In genomic region chr11:46335858-46336600, GRCh38 we compare ENCODE assay signal across 15 cellular contexts. TPM values are rescaled to one million over a fixed set of nuclear protein-coding genes. Genes with fewer than 3 reads are reported as not detected.
DNase-seq lines count a peak whose midpoint lies in the region; ATAC-seq and TF ChIP-seq lines count a peak whose summit lies in the region.
"Had no signal": no experiment of that assay in that cellular context is flagged by ENCODE, and none has a peak within 500 bp of the region (broad histone marks: within the 10 kb centered on the region; RNA-seq: fewer than 3 reads in every experiment).

No MANE protein-coding gene starts in this region.

- peak overlapping the region; percentile 79 for H3K27ac ChIP-seq in PC-9
- no peak overlapping the region for H3K27ac ChIP-seq in foreskin keratinocyte
- H3K27ac ChIP-seq in SK-N-SH (ENCODE audit: low read depth in 2 of 2, low read length in 1 of 2) = no peak overlapping the region
- H3K27ac ChIP-seq: cardiac muscle cell, esophagus squamous epithelium, spleen, transverse colon had no signal

- H4K20me1 ChIP-seq in PC-9 (ENCODE audit: insufficient read depth) (no peaks in the 10 kb centered on the region), SK-N-SH (ENCODE audit: insufficient read depth) (no peaks in the 10 kb centered on the region)

- intact Hi-C loops in PC-9 (cut with micrococcal nuclease; ENCODE audit: unreplicated experiment) (no loop called here), posterior cingulate gyrus (cut with DNase I) (no loop called here)

- H3K36me3 ChIP-seq in PC-9 (ENCODE audit: low read depth) (no peaks in the 10 kb centered on the region), SK-N-SH (replicated peaks in 1 of 2; ENCODE audit: control insufficient read depth in 1 of 2, insufficient read depth in 2 of 2, low read length in 1 of 2) (no peaks in the 10 kb centered on the region)
- H3K36me3 ChIP-seq: cardiac muscle cell, esophagus squamous epithelium, spleen, transverse colon had no signal

- TF ChIP-seq RAD21 in SK-N-SH (IDR thresholded peaks at IDR 0.05; ENCODE audit: low read length) = no peak

- H3F3A ChIP-seq in PC-9 (ENCODE audit: insufficient read depth, low read depth) (peaks cover 55% of the 10 kb centered on the region), SK-N-SH (replicated peaks; ENCODE audit: insufficient read depth) (no peaks in the 10 kb centered on the region)

- ATAC-seq in foreskin keratinocyte = peak; percentile 12

- peak overlapping the region; percentile 66 for H3K27ac Mint-ChIP-seq in activated T-cell treated with anti-CD3 and anti-CD28 coated beads, Interleukin-2, amount 50 U/mL, for 24 hours

- H3K4me3 Mint-ChIP-seq in activated T-cell treated with anti-CD3 and anti-CD28 coated beads, Interleukin-2, amount 50 U/mL, for 24 hours = no peak overlapping the region

- H3K27me3 Mint-ChIP-seq in activated T-cell treated with anti-CD3 and anti-CD28 coated beads, Interleukin-2, amount 50 U/mL, for 24 hours = no peaks in the 10 kb centered on the region

- H3K9me3 Mint-ChIP-seq in activated T-cell treated with anti-CD3 and anti-CD28 coated beads, Interleukin-2, amount 50 U/mL, for 24 hours = no peaks in the 10 kb centered on the region

- no peaks in the 10 kb centered on the region for H3K9me3 ChIP-seq in PC-9 (ENCODE audit: insufficient read depth, low read depth)
- H3K9me3 ChIP-seq in SK-N-SH = no peaks in the 10 kb centered on the region
- H3K9me3 ChIP-seq: esophagus squamous epithelium, spleen, transverse colon had no signal

- peaks cover 71% of the 10 kb centered on the region for H3K4me1 Mint-ChIP-seq in activated T-cell treated with anti-CD3 and anti-CD28 coated beads, Interleukin-2, amount 50 U/mL, for 24 hours (ENCODE audit: low read depth)

- no peaks in the 10 kb centered on the region for H3K27me3 ChIP-seq in PC-9 (ENCODE audit: insufficient read depth, low read depth)
- peaks cover 32% of the 10 kb centered on the region for H3K27me3 ChIP-seq in foreskin keratinocyte
- peaks cover 10% of the 10 kb centered on the region for H3K27me3 ChIP-seq in SK-N-SH (ENCODE audit: insufficient read depth)

- CTCF ChIA-PET in PC-9 (lab: Charles Lee) (no interaction called here), SK-N-SH (lab: Yijun Ruan, JAX) (interaction anchor here (0.9 to 3.7 kb wide), 3 partner anchors 14 to 39 kb away, joined by 4 to 11 read pairs (median 4); no protein-coding TSS in a partner anchor)

- no peaks in the 10 kb centered on the region for H3K36me3 Mint-ChIP-seq in activated T-cell treated with anti-CD3 and anti-CD28 coated beads, Interleukin-2, amount 50 U/mL, for 24 hours (ENCODE audit: low read depth)

- H3K4me2 ChIP-seq in PC-9 (peak overlapping the region; percentile 86), SK-N-SH (no peak overlapping the region)

- WGBS in SK-N-SH (ENCODE audit: low lambda C conversion rate) = 93% methylated on average over 11 of the region's 11 CpGs

- TF ChIP-seq EP300 in SK-N-SH (IDR thresholded peaks at IDR 0.05; ENCODE audit: borderline replicate concordance in 1 of 2, low read depth in 1 of 2, low read length in 1 of 2) = no peak

- no peak for TF ChIP-seq CTCF in PC-9 (conservative IDR thresholded peaks at IDR 0.05)
- TF ChIP-seq CTCF in foreskin keratinocyte (conservative IDR thresholded peaks at IDR 0.05) = no peak
- TF ChIP-seq CTCF in SK-N-SH (IDR thresholded peaks at IDR 0.05) = no peak

- H3K79me2 ChIP-seq in PC-9 (ENCODE audit: low read depth) (no peaks in the 10 kb centered on the region), SK-N-SH (ENCODE audit: insufficient read depth) (no peaks in the 10 kb centered on the region)

- no peak overlapping the region for H3K9ac ChIP-seq in SK-N-SH

- H3K4me1 ChIP-seq in PC-9 (replicated peaks; ENCODE audit: insufficient read depth) (peaks cover 64% of the 10 kb centered on the region), foreskin keratinocyte (peaks cover 8% of the 10 kb centered on the region), SK-N-SH (ENCODE audit: control insufficient read depth in 1 of 2, insufficient read depth in 2 of 2, low read depth in 1 of 2, low read length in 1 of 2) (peaks cover 11 to 20% of the 10 kb centered on the region in 2 experiments; a peak in 3 of 4 replicates)

- no TSS peak for BruUV-seq in PC-9 (replicated peaks; lab: Mats Ljungman, UMichigan)

- POLR2A ChIA-PET in PC-9 (lab: Charles Lee; ENCODE audit: unreplicated experiment) (interaction anchor here (0.6 kb wide), 1 partner anchor 97 kb away, joined by 3 read pairs; no protein-coding TSS in a partner anchor), SK-N-SH (lab: Yijun Ruan, JAX) (no interaction called here)

- DNase-seq in activated T-cell treated with anti-CD3 and anti-CD28 coated beads, Interleukin-2, amount 50 U/mL, for 24 hours = no peak
- no peak for DNase-seq in activated T-cell treated with anti-CD3 and anti-CD28 coated beads, Interleukin-2, amount 50 U/mL, for 1 hour
- DNase-seq in PC-9 (peak in 1 of 2 experiments; percentile 55), foreskin keratinocyte (peak in 1 of 2 donors; percentile 20), posterior cingulate gyrus (peak in 7 of 10 donors; percentile 56 to 93 (median 70)), glomerular visceral epithelial cell (ENCODE audit: extremely low spot score) (no peak), DMS79 (lab: John Stamatoyannopoulos, UW) (no peak), SK-N-SH (no peak)
- DNase-seq: DND-41, esophagus squamous epithelium, NCI-H526 treated with DMSO at 0.1 percent for 48 hours, transverse colon had no signal

- no peak overlapping the region for H2AFZ ChIP-seq in PC-9
- no peak overlapping the region for H2AFZ ChIP-seq in SK-N-SH (ENCODE audit: low read depth)

- H3K4me3 ChIP-seq in PC-9 = no peak overlapping the region
- no peak overlapping the region for H3K4me3 ChIP-seq in SK-N-SH (ENCODE audit: low read depth in 2 of 2, low read length in 1 of 2)
- H3K4me3 ChIP-seq: cardiac muscle cell, esophagus squamous epithelium, spleen, transverse colon had no signal

- H3K9me2 ChIP-seq in PC-9 (ENCODE audit: insufficient read depth) (no peaks in the 10 kb centered on the region), SK-N-SH (no peaks in the 10 kb centered on the region)

TF ChIP-seq in SK-N-SH, 30 proteins besides CTCF, POLR2A, EP300 and RAD21:
- TF ChIP-seq MAX (IDR thresholded peaks at IDR 0.05; ENCODE audit: low read depth) (no peak), USF2 (IDR thresholded peaks at IDR 0.05; ENCODE audit: borderline replicate concordance, low read depth, low read length) (no peak), TCF12 (IDR thresholded peaks at IDR 0.05) (no peak), RCOR1 (IDR thresholded peaks at IDR 0.05; ENCODE audit: low read length) (no peak), RXRA (IDR thresholded peaks at IDR 0.05; ENCODE audit: borderline replicate concordance, low read depth) (no peak), ELF1 (IDR thresholded peaks at IDR 0.05) (no peak), JUND (IDR thresholded peaks at IDR 0.05) (no peak), FOXM1 (IDR thresholded peaks at IDR 0.05; ENCODE audit: low read depth) (no peak), NFIC (IDR thresholded peaks at IDR 0.05; ENCODE audit: borderline replicate concordance) (no peak), MEF2A (IDR thresholded peaks at IDR 0.05; ENCODE audit: borderline replicate concordance, low read depth) (no peak), NRF1 (IDR thresholded peaks at IDR 0.05; ENCODE audit: low read depth, low read length) (no peak), FOSL2 (IDR thresholded peaks at IDR 0.05; ENCODE audit: borderline replicate concordance, low read depth) (no peak)
- TF ChIP-seq, protein P1, sequence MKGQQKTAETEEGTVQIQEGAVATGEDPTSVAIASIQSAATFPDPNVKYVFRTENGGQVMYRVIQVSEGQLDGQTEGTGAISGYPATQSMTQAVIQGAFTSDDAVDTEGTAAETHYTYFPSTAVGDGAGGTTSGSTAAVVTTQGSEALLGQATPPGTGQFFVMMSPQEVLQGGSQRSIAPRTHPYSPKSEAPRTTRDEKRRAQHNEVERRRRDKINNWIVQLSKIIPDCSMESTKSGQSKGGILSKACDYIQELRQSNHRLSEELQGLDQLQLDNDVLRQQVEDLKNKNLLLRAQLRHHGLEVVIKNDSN (IDR thresholded peaks at IDR 0.05; ENCODE audit: borderline replicate concordance, low read depth) = no peak

RNA-seq across cellular contexts. Expression of gene DGKZ, which starts 11.2 kb away (rescaled TPM):
- total RNA-seq in PC-9 (2021) (49.3 and 67.5 TPM in 2 replicates), foreskin keratinocyte (70.1 and 71.6 TPM in 2 replicates)
- polyA plus RNA-seq in foreskin keratinocyte (57.9 and 59.1 TPM in 2 replicates), SK-N-SH (2012; rRNA removed) (23.9 and 33.2 TPM in 2 replicates)
- 9.1 and 17.5 TPM in 2 replicates for polyA plus RNA-seq in SK-N-SH (2012; cell fraction: cytosol; rRNA removed)
- 80.1 and 95.5 TPM in 2 replicates for polyA plus RNA-seq in SK-N-SH (2012; cell fraction: nucleus; rRNA removed)

RNA-seq across cellular contexts. Expression of gene MDK, which starts 45.4 kb away (rescaled TPM):
- total RNA-seq in PC-9 (2021) = 399 and 464 TPM in 2 replicates
- 23.4 and 24.2 TPM in 2 replicates for total RNA-seq in foreskin keratinocyte
- polyA plus RNA-seq in foreskin keratinocyte = 50.6 and 56.0 TPM in 2 replicates
- 1,545 and 2,395 TPM in 2 replicates for polyA plus RNA-seq in SK-N-SH (2012; rRNA removed)
- polyA plus RNA-seq in SK-N-SH (2012; cell fraction: cytosol; rRNA removed) = 1,392 and 2,174 TPM in 2 replicates
- polyA plus RNA-seq in SK-N-SH (2012; cell fraction: nucleus; rRNA removed) = 538 and 1,110 TPM in 2 replicates

RNA-seq across cellular contexts. Expression of gene CHRM4, which starts 55.5 kb away (rescaled TPM):
- 0.31 TPM in 1 of 2 replicates, not detected in the other for total RNA-seq in PC-9 (2021)
- not detected in 2 replicates for total RNA-seq in foreskin keratinocyte
- polyA plus RNA-seq in foreskin keratinocyte = not detected in 2 replicates
- 0.13 and 0.26 TPM in 2 replicates for polyA plus RNA-seq in SK-N-SH (2012; rRNA removed)
- 0.08 and 0.18 TPM in 2 replicates for polyA plus RNA-seq in SK-N-SH (2012; cell fraction: cytosol; rRNA removed)
- polyA plus RNA-seq in SK-N-SH (2012; cell fraction: nucleus; rRNA removed) = 0.36 and 0.39 TPM in 2 replicates
- total RNA-seq: esophagus squamous epithelium had no signal
- polyA plus RNA-seq: AG04450, cardiac muscle cell had no signal

RNA-seq across cellular contexts. Expression of gene CREB3L1, which starts 58.6 kb away (rescaled TPM):
- total RNA-seq in PC-9 (2021) (1.3 and 3.1 TPM in 2 replicates), foreskin keratinocyte (0.35 and 0.88 TPM in 2 replicates)
- polyA plus RNA-seq in foreskin keratinocyte (0.61 and 1.1 TPM in 2 replicates), SK-N-SH (2012; rRNA removed) (5.6 and 14.0 TPM in 2 replicates)
- 9.9 and 13.3 TPM in 2 replicates for polyA plus RNA-seq in SK-N-SH (2012; cell fraction: cytosol; rRNA removed)
- polyA plus RNA-seq in SK-N-SH (2012; cell fraction: nucleus; rRNA removed) = 14.7 and 17.4 TPM in 2 replicates

Comparison
In these comparisons a context has a peak if more than half of its experiments do, and no peak if none do; other contexts are left out.
1. DNase-seq: peak in posterior cingulate gyrus (7 of 10); none in activated T-cell treated with anti-CD3 and anti-CD28 coated beads, Interleukin-2, amount 50 U/mL, for 24 hours (single experiment), activated T-cell treated with anti-CD3 and anti-CD28 coated beads, Interleukin-2, amount 50 U/mL, for 1 hour (single experiment), glomerular visceral epithelial cell (single experiment), DMS79 (single experiment) and SK-N-SH (single experiment).
2. RNA of gene MDK, which starts 45.4 kb away (total RNA-seq): 399 to 464 TPM in PC-9; 23.4 to 24.2 TPM in foreskin keratinocyte; every median in the first group is over 10 times any median in the second.